ENCODE assay signal across 1 cellular context in genomic region chr6:166342293-166343156, GRCh38.
A peak's percentile ranks its signal among the peaks of the same experiment; 100 is the strongest.
TF ChIP-seq lines count a peak whose summit lies in the region.

Gene SFT2D1, minus strand, starts transcription at chr6:166342545. Its CDS starts 64 bp downstream, at chr6:166342481.

TF ChIP-seq in GM12878, 131 proteins besides CTCF, POLR2A, EP300 and RAD21 (continued from another document and continues in another):
- TF ChIP-seq ZNF687 (IDR thresholded peaks at IDR 0.05) (peak; percentile 76; the same call in 1 of the 2 replicates), CBX5 (IDR thresholded peaks at IDR 0.05; ENCODE audit: low read depth) (no peak; the same call in none of the 2 replicates), SP1 (IDR thresholded peaks at IDR 0.05; ENCODE audit: low read depth, low read length) (peak; percentile 84), CREB1 (IDR thresholded peaks at IDR 0.05; ENCODE audit: low read depth) (peak; percentile 92), ZNF592 (IDR thresholded peaks at IDR 0.05) (no peak), SRF (IDR thresholded peaks at IDR 0.05; ENCODE audit: low read depth in 2 of 2, low read length in 2 of 2) (0 out of 4 replicates have a peak, but pooled peaks of 1 of the 2 experiments have one; percentile 7), HSF1 (IDR thresholded peaks at IDR 0.05; ENCODE audit: low read depth, low read length) (no peak), BHLHE40 (IDR thresholded peaks at IDR 0.05; ENCODE audit: borderline replicate concordance in 1 of 2, low read depth in 2 of 2, low read length in 1 of 2) (peak in 1 of 2 experiments; percentile 62; a peak in 3 of 4 replicates), GATAD2B (conservative IDR thresholded peaks at IDR 0.05; ENCODE audit: low read depth) (peak; percentile 99), NRF1 (conservative IDR thresholded peaks at IDR 0.05; ENCODE audit: low read depth, low read length) (peak; percentile 49), PRDM15 (CRISPR knock-in tag; IDR thresholded peaks at IDR 0.05) (no peak), TCF7 (IDR thresholded peaks at IDR 0.05; ENCODE audit: borderline replicate concordance) (no peak; the same call in 1 of the 2 replicates), SREBF1 (IDR thresholded peaks at IDR 0.05; ENCODE audit: low read length) (no peak), GABPA (IDR thresholded peaks at IDR 0.05; ENCODE audit: low read depth) (peak; percentile 79), REST (IDR thresholded peaks at IDR 0.05; ENCODE audit: low read depth, low read length) (peak; percentile 41; the same call in 1 of the 2 replicates), KAT2A (conservative IDR thresholded peaks at IDR 0.05; ENCODE audit: control insufficient read depth, low read depth, low read length) (no peak), ZSCAN29 (IDR thresholded peaks at IDR 0.05) (0 out of 2 replicates have a peak, but pooled peaks have one; percentile 25), TAF1 (IDR thresholded peaks at IDR 0.05; ENCODE audit: borderline replicate concordance, low read depth, low read length) (peak; percentile 93), IKZF1 (conservative IDR thresholded peaks at IDR 0.05) (peak; percentile 93), MYC (IDR thresholded peaks at IDR 0.05; ENCODE audit: insufficient read depth, insufficient read length, insufficient replicate concordance, low read length, severe bottlenecking) (no peak), EGR1 (IDR thresholded peaks at IDR 0.05; ENCODE audit: borderline replicate concordance in 1 of 2, low read depth in 2 of 2, low read length in 2 of 2) (peak in 1 of 2 experiments; percentile 89; a peak in 2 of 3 replicates), SMAD5 (IDR thresholded peaks at IDR 0.05; ENCODE audit: low read depth) (peak; percentile 91), CHD1 (IDR thresholded peaks at IDR 0.05; ENCODE audit: low read depth, low read length) (no peak), ZNF217 (IDR thresholded peaks at IDR 0.05) (peak; percentile 68; the same call in 1 of the 2 replicates), USF1 (IDR thresholded peaks at IDR 0.05; ENCODE audit: borderline replicate concordance, extremely low read length, insufficient read depth, low read depth, low read length) (no peak), TARDBP (IDR thresholded peaks at IDR 0.05; ENCODE audit: borderline replicate concordance) (no peak), PAX8 (IDR thresholded peaks at IDR 0.05) (no peak), IRF5 (IDR thresholded peaks at IDR 0.05; ENCODE audit: borderline replicate concordance) (no peak)
